1 cellular context compared by ENCODE assay signal in the genomic region with DNA sequence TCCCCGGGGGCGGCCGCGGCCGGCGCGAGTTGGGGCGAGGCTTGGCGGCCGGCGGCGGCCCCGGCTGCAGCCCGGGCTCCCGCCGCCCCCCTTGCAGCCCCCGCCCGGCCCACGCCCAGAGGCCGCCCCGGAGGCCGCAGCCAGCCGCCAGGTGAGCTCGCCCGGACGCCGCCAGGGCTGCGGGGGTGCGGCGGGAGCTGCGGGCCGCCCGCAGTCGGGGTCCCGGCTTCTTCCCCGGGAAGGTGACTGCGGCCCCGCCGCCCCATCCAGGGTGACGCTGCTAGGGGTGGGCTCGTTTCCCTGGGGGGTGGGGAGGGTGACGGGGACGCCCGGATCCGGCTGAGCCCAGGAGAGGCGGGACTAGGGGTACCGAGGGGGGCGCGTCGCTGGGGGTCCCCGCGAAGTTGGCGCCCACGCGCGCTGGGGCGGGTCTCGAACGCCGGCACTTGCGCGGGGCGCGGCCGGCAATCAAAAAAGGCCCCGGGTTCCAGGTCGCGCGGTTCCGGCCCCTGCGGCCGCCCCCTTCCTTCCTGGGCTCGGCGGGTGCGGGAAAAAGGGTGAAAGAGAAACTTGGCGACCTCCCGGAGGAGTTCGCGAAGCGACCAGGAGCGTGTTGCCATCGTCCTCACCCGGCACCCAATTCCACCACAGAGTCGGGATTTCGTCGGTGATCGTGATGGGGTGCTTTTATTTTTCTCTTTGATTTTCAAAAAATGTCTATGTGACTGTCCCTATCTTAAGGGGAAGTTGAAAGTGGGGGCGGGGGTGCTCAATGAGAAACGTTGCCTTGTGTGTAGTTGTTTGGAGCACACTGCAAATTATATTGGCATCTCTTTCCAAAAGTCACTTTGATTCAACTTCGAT.
TF ChIP-seq lines count a peak whose summit lies in the region.

No MANE protein-coding gene starts in this region.

TF ChIP-seq in IMR-90, 13 proteins besides CTCF, POLR2A, EP300 and RAD21:
- TF ChIP-seq RCOR1 (IDR thresholded peaks at IDR 0.05; ENCODE audit: insufficient replicate concordance, low read length) (no peak), CHD1 (IDR thresholded peaks at IDR 0.05; ENCODE audit: low read depth, low read length) (no peak), MXI1 (IDR thresholded peaks at IDR 0.05; ENCODE audit: borderline replicate concordance, low read depth, low read length) (no peak), FOS (IDR thresholded peaks at IDR 0.05; ENCODE audit: low read depth, low read length) (no peak), MAZ (IDR thresholded peaks at IDR 0.05; ENCODE audit: borderline replicate concordance, low read depth, low read length) (no peak), CEBPB (IDR thresholded peaks at IDR 0.05; ENCODE audit: low read depth, low read length) (no peak), BHLHE40 (IDR thresholded peaks at IDR 0.05; ENCODE audit: low read depth, low read length) (no peak), SMC3 (IDR thresholded peaks at IDR 0.05; ENCODE audit: low read depth, low read length) (no peak), RFX5 (IDR thresholded peaks at IDR 0.05; ENCODE audit: low read depth, low read length) (no peak), MAFK (IDR thresholded peaks at IDR 0.05; ENCODE audit: low read depth, low read length) (no peak), NFE2L2 (IDR thresholded peaks at IDR 0.05; ENCODE audit: low read depth, low read length) (no peak)
- TF ChIP-seq, protein P1, sequence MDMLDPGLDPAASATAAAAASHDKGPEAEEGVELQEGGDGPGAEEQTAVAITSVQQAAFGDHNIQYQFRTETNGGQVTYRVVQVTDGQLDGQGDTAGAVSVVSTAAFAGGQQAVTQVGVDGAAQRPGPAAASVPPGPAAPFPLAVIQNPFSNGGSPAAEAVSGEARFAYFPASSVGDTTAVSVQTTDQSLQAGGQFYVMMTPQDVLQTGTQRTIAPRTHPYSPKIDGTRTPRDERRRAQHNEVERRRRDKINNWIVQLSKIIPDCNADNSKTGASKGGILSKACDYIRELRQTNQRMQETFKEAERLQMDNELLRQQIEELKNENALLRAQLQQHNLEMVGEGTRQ (IDR thresholded peaks at IDR 0.05; ENCODE audit: low read depth, low read length): no peak
- TF ChIP-seq, protein P2, sequence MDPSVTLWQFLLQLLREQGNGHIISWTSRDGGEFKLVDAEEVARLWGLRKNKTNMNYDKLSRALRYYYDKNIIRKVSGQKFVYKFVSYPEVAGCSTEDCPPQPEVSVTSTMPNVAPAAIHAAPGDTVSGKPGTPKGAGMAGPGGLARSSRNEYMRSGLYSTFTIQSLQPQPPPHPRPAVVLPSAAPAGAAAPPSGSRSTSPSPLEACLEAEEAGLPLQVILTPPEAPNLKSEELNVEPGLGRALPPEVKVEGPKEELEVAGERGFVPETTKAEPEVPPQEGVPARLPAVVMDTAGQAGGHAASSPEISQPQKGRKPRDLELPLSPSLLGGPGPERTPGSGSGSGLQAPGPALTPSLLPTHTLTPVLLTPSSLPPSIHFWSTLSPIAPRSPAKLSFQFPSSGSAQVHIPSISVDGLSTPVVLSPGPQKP (IDR thresholded peaks at IDR 0.05; ENCODE audit: borderline replicate concordance, low read depth, low read length): no peak
TF ChIP-seq in IMR-90: peak in this region for 0.
